Comparison of ENCODE assay signal across 10 cellular contexts in the genomic region with DNA sequence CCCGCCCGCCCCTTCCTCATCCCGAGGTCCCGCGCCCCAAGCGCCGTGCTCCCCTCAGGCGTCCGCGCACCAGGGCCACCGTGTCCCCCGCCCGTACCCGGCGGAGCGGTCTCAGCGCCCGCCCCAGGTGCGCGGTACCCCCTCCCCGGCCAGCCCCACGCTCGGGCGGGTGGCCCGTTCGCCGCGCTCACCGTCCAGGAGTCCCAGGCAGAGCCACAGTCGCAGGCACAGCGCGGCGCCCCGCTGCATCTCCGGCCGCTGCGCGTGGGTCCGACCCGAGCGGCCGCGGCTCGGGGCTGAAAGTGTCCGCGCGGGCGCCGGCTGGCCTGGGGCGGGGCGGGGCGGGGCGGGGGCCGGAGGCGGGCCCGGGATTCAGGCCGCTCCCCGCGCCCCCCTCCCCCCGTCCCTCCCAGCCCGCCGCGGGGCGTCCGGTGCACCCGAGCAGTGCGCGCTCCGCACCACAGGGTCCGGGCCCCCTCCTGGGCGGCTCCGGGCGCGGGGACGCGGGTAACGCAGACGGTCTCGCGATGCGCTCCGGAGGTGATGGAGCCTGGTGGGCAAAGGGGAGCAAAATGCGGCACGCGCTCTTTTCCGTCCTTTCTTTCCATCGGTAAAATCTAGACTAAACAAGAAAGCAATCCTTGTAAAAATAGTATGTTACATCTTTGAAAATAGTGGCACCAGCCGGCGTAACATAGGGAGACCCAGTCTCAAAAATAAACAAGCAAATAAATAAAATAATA. TPM values are rescaled to one million over a fixed set of nuclear protein-coding genes. Genes with fewer than 3 reads are reported as not detected.
DNase-seq lines count a peak whose midpoint lies in the region; ATAC-seq and TF ChIP-seq lines count a peak whose summit lies in the region.
"Had no signal": no experiment of that assay in that cellular context is flagged by ENCODE, and none has a peak within 500 bp of the region (broad histone marks: within the 10 kb centered on the region; RNA-seq: fewer than 3 reads in every experiment).

A gene (minus strand): TSS at position 304 of the 743 bp plus-strand sequence. CDS start 55 bp downstream, at position 249.

- no peaks in the 10 kb centered on the region for H3K36me3 ChIP-seq in mammary epithelial cell (ENCODE audit: insufficient read depth, low read length)
- H3K36me3 ChIP-seq in lung (ENCODE audit: control insufficient read depth in 2 of 2, insufficient read depth in 2 of 2, low read length in 2 of 2): no peaks in the 10 kb centered on the region
- H3K36me3 ChIP-seq in upper lobe of left lung: no peaks in the 10 kb centered on the region

- dilution Hi-C loops in mammary epithelial cell (cut with HindIII; ENCODE audit: low sequenced_read_pairs): loop anchor here (5.0 kb wide), 1 partner anchor 87 kb away; no protein-coding TSS in a partner anchor

- no peak for TF ChIP-seq EP300 in upper lobe of left lung (IDR thresholded peaks at IDR 0.05)

- WGBS in mammary epithelial cell (ENCODE audit: low coverage, missing lambda C conversion rate): 0% methylated on average over 2 of the region's 89 CpGs
- 1% methylated on average over 50 to 89 of the region's 89 CpGs for WGBS in lung, 2 donors
- 1 to 2% methylated on average over 18 to 75 of the region's 89 CpGs for WGBS in upper lobe of left lung, 2 donors

- no peaks in the 10 kb centered on the region for H4K20me1 ChIP-seq in mammary epithelial cell (ENCODE audit: insufficient read depth, low read length)

- no peak within 1 kb of the TSS for H3K9ac ChIP-seq in mammary epithelial cell (ENCODE audit: insufficient read depth, low read length)
- H3K9ac ChIP-seq: KMS-11 had no signal

- H3K27me3 ChIP-seq in mammary epithelial cell (ENCODE audit: insufficient read depth, low read length): peaks cover 31% of the 10 kb centered on the region
- no peaks in the 10 kb centered on the region for H3K27me3 ChIP-seq in lung (ENCODE audit: control insufficient read depth, insufficient read depth)
- peaks cover 0 to 17% (median 8%) of the 10 kb centered on the region in 4 donors for H3K27me3 ChIP-seq in upper lobe of left lung

- H3K27ac ChIP-seq in mammary epithelial cell (ENCODE audit: insufficient read depth, low read depth, low read length) (no peak within 1 kb of the TSS), lung (ENCODE audit: low read depth in 1 of 2, low read length in 1 of 2) (peak within 1 kb of the TSS in 1 of 2 donors; percentile 69), upper lobe of left lung (peak within 1 kb of the TSS; percentile 21 to 83 (median 79))
- H3K27ac ChIP-seq: KMS-11 had no signal

- no peak for TF ChIP-seq CTCF in mammary epithelial cell (conservative IDR thresholded peaks at IDR 0.05 in 1 of 2, IDR thresholded peaks at IDR 0.05 in 1 of 2; ENCODE audit: extremely low read depth in 1 of 2, insufficient read depth in 1 of 2, low read depth in 1 of 2, low read length in 2 of 2)
- TF ChIP-seq CTCF in lung (IDR thresholded peaks at IDR 0.05; ENCODE audit: control extremely low read depth, extremely low read depth): no peak
- TF ChIP-seq CTCF in upper lobe of left lung (IDR thresholded peaks at IDR 0.05): no peak

- H3K4me1 ChIP-seq in mammary epithelial cell (ENCODE audit: insufficient read depth, low read length) (peaks cover 2% of the 10 kb centered on the region), lung (ENCODE audit: control insufficient read depth in 2 of 2, insufficient read depth in 2 of 2, low read length in 2 of 2) (peaks cover 0 to 15% of the 10 kb centered on the region in 2 donors), upper lobe of left lung (peaks cover 15 to 45% (median 28%) of the 10 kb centered on the region in 4 donors)

- H3K79me2 ChIP-seq in mammary epithelial cell (ENCODE audit: insufficient read depth, low read length): no peaks in the 10 kb centered on the region

- no peak for TF ChIP-seq POLR2A in upper lobe of left lung (IDR thresholded peaks at IDR 0.05)

- in situ Hi-C loops in mammary epithelial cell (cut with MboI; ENCODE audit: low sequenced_read_pairs in 2 of 2): no loop called here

- H3K9me3 ChIP-seq in mammary epithelial cell (replicated peaks; ENCODE audit: insufficient read depth, low read length) (no peaks in the 10 kb centered on the region), lung (ENCODE audit: control insufficient read depth in 2 of 2, insufficient read depth in 1 of 2, low read length in 1 of 2) (peaks cover 0 to 1% of the 10 kb centered on the region in 2 donors), upper lobe of left lung (no peaks in the 10 kb centered on the region)

- DNase-seq in activated CD8-positive, alpha-beta memory T cell treated with anti-CD3 and anti-CD28 coated beads for 24 hours: peak; percentile 69
- DNase-seq in activated CD8-positive, alpha-beta memory T cell treated with anti-CD3 and anti-CD28 coated beads, Interleukin-2, amount 50 U/mL, for 4 hours: no peak
- DNase-seq in mammary epithelial cell: no peak
- no peak for DNase-seq in lung (ENCODE audit: low spot score)
- peak; percentile 20 to 81 for DNase-seq in upper lobe of left lung
- no peak for DNase-seq in medulla oblongata (ENCODE audit: extremely low spot score)
- DNase-seq: DMS79 had no signal

- H3K4me2 ChIP-seq in mammary epithelial cell (ENCODE audit: insufficient read depth, low read depth, low read length): peak within 1 kb of the TSS; percentile 84
- H3K4me2 ChIP-seq: KMS-11 had no signal

- CTCF ChIA-PET in mammary epithelial cell (lab: Charles Lee; ENCODE audit: low non-redundant PET): no interaction called here

- intact Hi-C loops in mammary epithelial cell (cut with micrococcal nuclease): no loop called here

- H3K4me3 ChIP-seq in mammary epithelial cell (replicated peaks in 1 of 3; ENCODE audit: insufficient read depth in 1 of 3, low read depth in 2 of 3, low read length in 3 of 3) (peak within 1 kb of the TSS; percentile 28 to 44 (median 30)), lung (peak within 1 kb of the TSS; percentile 70), upper lobe of left lung (peak within 1 kb of the TSS; percentile 49 to 72 (median 64))

- peak within 1 kb of the TSS; percentile 62 for H2AFZ ChIP-seq in mammary epithelial cell (ENCODE audit: low read depth, low read length)

- no TSS peak for BruUV-seq in mammary epithelial cell (replicated peaks; lab: Mats Ljungman, UMichigan)

- ATAC-seq in lung (ENCODE audit: insufficient read depth, low FRiP score) (no peak), upper lobe of left lung (ENCODE audit: low FRiP score in 2 of 2) (no peak), HG02970 (IDR thresholded peaks at IDR 0.05; ENCODE audit: low FRiP score, unreplicated experiment) (no peak), GM21526 (IDR thresholded peaks at IDR 0.05; ENCODE audit: low FRiP score, unreplicated experiment) (no peak)

RNA-seq across cellular contexts. Expression of the gene that starts here (rescaled TPM):
- total RNA-seq in mammary epithelial cell: not detected
- polyA plus RNA-seq in mammary epithelial cell: 0.07 TPM
- polyA minus RNA-seq in mammary epithelial cell: not detected
- total RNA-seq in lung: 10 to 100 TPM; 34.3 to 42.1 TPM
- 10 to 100 TPM; 12.6 to 16.2 TPM for polyA plus RNA-seq in lung
- total RNA-seq in upper lobe of left lung: 10 to 100 TPM; 11.7 to 34.0 (median 21.2) TPM

Comparison
In these comparisons a context has a peak if more than half of its experiments do, and no peak if none do; other contexts are left out.
1. RNA of the gene that starts here (total RNA-seq): 34.3 to 42.1 TPM in lung and 11.7 to 34.0 TPM in upper lobe of left lung; not detected in mammary epithelial cell; every median in the first group is over 4 times any median in the second.
2. RNA of the gene that starts here (polyA plus RNA-seq): 12.6 to 16.2 TPM in lung; 0.07 TPM in mammary epithelial cell (single experiment); every median in the first group is over 10 times any median in the second.
3. DNase-seq: peak in activated CD8-positive, alpha-beta memory T cell treated with anti-CD3 and anti-CD28 coated beads for 24 hours (single experiment) and upper lobe of left lung (2 of 2); none in activated CD8-positive, alpha-beta memory T cell treated with anti-CD3 and anti-CD28 coated beads, Interleukin-2, amount 50 U/mL, for 4 hours (single experiment), mammary epithelial cell (single experiment), lung (single experiment) and medulla oblongata (single experiment).
4. Peak in every context shown above with its lines, with median percentiles within 50 percentile points of each other: H3K4me3 ChIP-seq.